17 cellular contexts compared by ENCODE assay signal in the genomic region with DNA sequence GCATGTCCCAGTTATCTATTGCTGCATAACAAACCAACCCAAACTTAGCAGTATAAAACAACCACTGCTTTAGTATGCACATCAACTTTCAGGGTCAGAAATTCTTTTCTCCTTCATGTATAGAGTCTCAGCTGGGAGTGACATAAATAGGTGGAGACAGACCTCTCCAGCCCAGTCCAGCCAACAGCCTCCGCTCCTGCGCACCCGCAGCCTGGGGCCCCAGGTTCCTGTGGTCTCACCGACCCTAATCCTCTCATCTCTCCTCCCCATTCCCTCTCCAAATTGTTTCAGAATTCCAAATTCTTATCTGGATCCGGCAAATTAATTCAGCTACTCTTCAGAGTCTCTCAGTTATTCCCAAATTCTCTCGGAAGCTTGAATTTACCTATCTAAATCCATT. TPM values are rescaled to one million over a fixed set of nuclear protein-coding genes. Genes with fewer than 3 reads are reported as not detected.
DNase-seq lines count a peak whose midpoint lies in the region; ATAC-seq and TF ChIP-seq lines count a peak whose summit lies in the region.
"Had no signal": no experiment of that assay in that cellular context is flagged by ENCODE, and none has a peak within 500 bp of the region (broad histone marks: within the 10 kb centered on the region; RNA-seq: fewer than 3 reads in every experiment).

No MANE protein-coding gene starts in this region.

- no peak overlapping the region for H4K8ac ChIP-seq in H9 (replicated peaks; ENCODE audit: insufficient read length, low read depth, low read length)

- POLR2A ChIA-PET in A673 (lab: Charles Lee; ENCODE audit: low non-redundant PET) = no interaction called here

- peaks cover 12% of the 10 kb centered on the region for H3K23me2 ChIP-seq in H9 (ENCODE audit: insufficient read length, low read depth, low read length, poor library complexity, severe bottlenecking)

- TF ChIP-seq CTCF in A673 (conservative IDR thresholded peaks at IDR 0.05; ENCODE audit: low read depth, low read length) = no peak
- no peak for TF ChIP-seq CTCF in H9 (conservative IDR thresholded peaks at IDR 0.05)
- no peak for TF ChIP-seq CTCF in foreskin fibroblast (IDR thresholded peaks at IDR 0.05; ENCODE audit: low read depth, low read length)

- H3K9me3 ChIP-seq in A673 (ENCODE audit: low read depth, low read length, poor library complexity, severe bottlenecking) (no peaks in the 10 kb centered on the region), H9 (ENCODE audit: control insufficient read depth, low read depth, low read length) (no peaks in the 10 kb centered on the region), HAP-1 (no peaks in the 10 kb centered on the region)
- H3K9me3 ChIP-seq: BLaER1, esophagus squamous epithelium, SJSA1, stomach had no signal

- H3K79me2 ChIP-seq in H9 (ENCODE audit: insufficient read depth, low read length) = no peaks in the 10 kb centered on the region

- H3K14ac ChIP-seq in H9 (ENCODE audit: insufficient read depth, low read length) = no peak overlapping the region

- intact Hi-C loops in A673 (cut with micrococcal nuclease; ENCODE audit: unreplicated experiment) = no loop called here

- DNase-seq in A673 (ENCODE audit: low spot score) (no peak), H9 (no peak), memory B cell (ENCODE audit: low spot score in 2 of 2) (no peak), HAP-1 (ENCODE audit: low spot score in 2 of 2) (no peak), foreskin fibroblast (no peak), NCI-H1105 treated with DMSO at 0.1 percent for 48 hours (lab: John Stamatoyannopoulos, UW) (no peak), SHP77 treated with DMSO at 0.1 percent for 48 hours (lab: John Stamatoyannopoulos, UW) (no peak)
- DNase-seq: esophagus squamous epithelium, HFFc6, midbrain, NCI-H1436, NCI-H774 had no signal

- no peak overlapping the region for H3K23ac ChIP-seq in H9 (ENCODE audit: insufficient read length, low read depth, low read length)

- no peak overlapping the region for H3K4ac ChIP-seq in H9 (ENCODE audit: low read depth, low read length)

- H3K4me1 ChIP-seq in A673 (ENCODE audit: insufficient read depth, low read length, poor library complexity, severe bottlenecking) = peaks cover 8% of the 10 kb centered on the region
- H3K4me1 ChIP-seq in H9 (ENCODE audit: insufficient read depth, low read length) = peaks cover 2% of the 10 kb centered on the region; the same call in 1 of the 2 replicates
- peaks cover 4% of the 10 kb centered on the region for H3K4me1 ChIP-seq in HAP-1

- no peak overlapping the region for H2BK5ac ChIP-seq in H9 (ENCODE audit: insufficient read length, low read length)

- H2AK5ac ChIP-seq in H9 (ENCODE audit: insufficient read length, low read length) = no peak overlapping the region

- WGBS in H9 (ENCODE audit: extremely low coverage, insufficient read length, low lambda C conversion rate) = no CpG with 5 or more reads among the region's 6 CpGs

- H3K27ac ChIP-seq in A673 (ENCODE audit: low read depth, low read length, poor library complexity, severe bottlenecking) = no peak overlapping the region
- H3K27ac ChIP-seq in H9 (ENCODE audit: insufficient read length, low read depth, low read length) = no peak overlapping the region
- H3K27ac ChIP-seq: BLaER1, esophagus squamous epithelium, SJSA1, stomach had no signal

- H3K4me2 ChIP-seq in H9 (ENCODE audit: insufficient read depth, insufficient read length, low read length) = peak overlapping the region; percentile 57

- H3K27me3 ChIP-seq in A673 (replicated peaks; ENCODE audit: insufficient read depth, low read depth, low read length, poor library complexity) (peaks cover 17% of the 10 kb centered on the region), H9 (ENCODE audit: insufficient read depth, low read length) (no peaks in the 10 kb centered on the region; the same call in 1 of the 2 replicates), HAP-1 (ENCODE audit: low read depth) (peaks cover 33% of the 10 kb centered on the region)

- H3T11ph ChIP-seq in H9 (ENCODE audit: low read length) = no peak overlapping the region

- H3K9me3 Mint-ChIP-seq in H9 (no peaks in the 10 kb centered on the region), memory B cell (no peaks in the 10 kb centered on the region)
- H3K9me3 Mint-ChIP-seq in activated T-helper 17 cell treated with anti-CD3 and anti-CD28 coated beads, Interleukin-2, amount 50 U/mL, for 72 hours = no peaks in the 10 kb centered on the region
- H3K9me3 Mint-ChIP-seq: HFFc6 had no signal

- ATAC-seq in activated T-helper 17 cell treated with anti-CD3 and anti-CD28 coated beads, Interleukin-2, amount 50 U/mL, for 72 hours (replicated peaks) = no peak
- no peak for ATAC-seq in memory B cell (ENCODE audit: low read depth)

- in situ Hi-C loops in HAP-1 (cut with MboI; ENCODE audit: low sequenced_read_pairs) = loop anchor here (10.0 kb wide), 2 partner anchors 75 to 105 kb away; no protein-coding TSS in a partner anchor

- no peak overlapping the region for H2BK20ac ChIP-seq in H9 (ENCODE audit: low read depth, low read length, poor library complexity, severe bottlenecking)

- no peak overlapping the region for H2AFZ ChIP-seq in H9 (ENCODE audit: low read length)

- CTCF ChIA-PET in A673 (lab: Charles Lee) = no interaction called here

- H3K27ac Mint-ChIP-seq in H9 = no peak overlapping the region
- H3K27ac Mint-ChIP-seq in activated T-helper 17 cell treated with anti-CD3 and anti-CD28 coated beads, Interleukin-2, amount 50 U/mL, for 72 hours = no peak overlapping the region
- no peak overlapping the region for H3K27ac Mint-ChIP-seq in memory B cell
- H3K27ac Mint-ChIP-seq: HFFc6 had no signal

- H3K27me3 Mint-ChIP-seq in H9 (ENCODE audit: low read depth) = peaks cover 42% of the 10 kb centered on the region
- H3K27me3 Mint-ChIP-seq in activated T-helper 17 cell treated with anti-CD3 and anti-CD28 coated beads, Interleukin-2, amount 50 U/mL, for 72 hours = peaks cover 35% of the 10 kb centered on the region
- peaks cover 26% of the 10 kb centered on the region for H3K27me3 Mint-ChIP-seq in memory B cell

- no peak overlapping the region for H2BK120ac ChIP-seq in H9 (ENCODE audit: low read depth, low read length, poor library complexity, severe bottlenecking)

- no peaks in the 10 kb centered on the region for H4K20me1 ChIP-seq in H9 (ENCODE audit: control insufficient read depth, insufficient read depth, insufficient read length)

- no peak overlapping the region for H4K91ac ChIP-seq in H9 (ENCODE audit: insufficient read length, low read depth, low read length)

- no peak overlapping the region for H3K9ac ChIP-seq in H9 (ENCODE audit: extremely low read depth, insufficient read length, low read length)
- H3K9ac ChIP-seq: BLaER1 had no signal

- H3K18ac ChIP-seq in H9 (ENCODE audit: insufficient read length, low read depth, low read length) = no peak overlapping the region

- H3K4me3 ChIP-seq in A673 (ENCODE audit: low read depth, low read length, poor library complexity, severe bottlenecking) = peak overlapping the region; percentile 52
- H3K4me3 ChIP-seq in HAP-1 = no peak overlapping the region; the same call in 1 of the 2 replicates
- H3K4me3 ChIP-seq in foreskin fibroblast (ENCODE audit: low read depth in 1 of 2, low read length in 2 of 2) = no peak overlapping the region
- H3K4me3 ChIP-seq: SJSA1 had no signal

- peaks cover 24 to 28% of the 10 kb centered on the region in 2 experiments for H3K4me1 Mint-ChIP-seq in H9
- peaks cover 7% of the 10 kb centered on the region for H3K4me1 Mint-ChIP-seq in activated T-helper 17 cell treated with anti-CD3 and anti-CD28 coated beads, Interleukin-2, amount 50 U/mL, for 72 hours
- peaks cover 18% of the 10 kb centered on the region for H3K4me1 Mint-ChIP-seq in memory B cell

- no peak overlapping the region for H2BK15ac ChIP-seq in H9 (ENCODE audit: low read depth, low read length)

- H3K36me3 Mint-ChIP-seq in H9 (ENCODE audit: insufficient read depth in 1 of 3, low read depth in 3 of 3) = no peaks in the 10 kb centered on the region; a peak in 2 of 7 replicates
- H3K36me3 Mint-ChIP-seq in activated T-helper 17 cell treated with anti-CD3 and anti-CD28 coated beads, Interleukin-2, amount 50 U/mL, for 72 hours (ENCODE audit: low read depth) = no peaks in the 10 kb centered on the region
- no peaks in the 10 kb centered on the region for H3K36me3 Mint-ChIP-seq in memory B cell

- H2BK12ac ChIP-seq in H9 (ENCODE audit: insufficient read length, low read depth, low read length) = no peak overlapping the region

- H3K36me3 ChIP-seq in A673 (ENCODE audit: insufficient read depth, low read length, poor library complexity, severe bottlenecking) = no peaks in the 10 kb centered on the region
- no peaks in the 10 kb centered on the region for H3K36me3 ChIP-seq in HAP-1 (replicated peaks)
- H3K36me3 ChIP-seq: BLaER1, esophagus squamous epithelium, SJSA1, stomach had no signal

- H3K4me3 Mint-ChIP-seq in H9 = peak overlapping the region; percentile 56 to 75
- H3K4me3 Mint-ChIP-seq in activated T-helper 17 cell treated with anti-CD3 and anti-CD28 coated beads, Interleukin-2, amount 50 U/mL, for 72 hours = peak overlapping the region; percentile 43
- peak overlapping the region; percentile 2 for H3K4me3 Mint-ChIP-seq in memory B cell
- H3K4me3 Mint-ChIP-seq: HFFc6 had no signal

- BruUV-seq in A673 (replicated peaks; lab: Mats Ljungman, UMichigan) = no TSS peak

- H4K5ac ChIP-seq in H9 (ENCODE audit: insufficient read length, low read depth, low read length) = no peak overlapping the region

- no peaks in the 10 kb centered on the region for H3K79me1 ChIP-seq in H9 (ENCODE audit: insufficient read depth, low read depth, low read length, poor library complexity, severe bottlenecking)

- H3K56ac ChIP-seq in H9 (ENCODE audit: insufficient read length, low read depth, low read length) = no peak overlapping the region

RNA-seq across cellular contexts. Expression of gene ATP12A, which starts 0.5 kb away (rescaled TPM):
- total RNA-seq in A673 (2021) = 0.39 and 0.47 TPM in 2 replicates
- 0.79 and 0.94 TPM in 2 replicates for total RNA-seq in H9 (2021)
- total RNA-seq in activated T-helper 17 cell treated with anti-CD3 and anti-CD28 coated beads, Interleukin-2, amount 50 U/mL, for 72 hours = 1 to 10 TPM in 1 of 2 donors, under 1 TPM in 1; 0.13 to 1.5 TPM
- total RNA-seq: HFFc6, renal cortical epithelial cell, SJSA1, stomach had no signal

Comparison
In these comparisons a context has a peak if more than half of its experiments do, and no peak if none do; other contexts are left out.
1. H3K4me3 Mint-ChIP-seq: peak in every context shown above with its lines; median percentile 66 in H9; 43 in activated T-helper 17 cell treated with anti-CD3 and anti-CD28 coated beads, Interleukin-2, amount 50 U/mL, for 72 hours; 2 in memory B cell.